ENCODE assay signal across 8 cellular contexts in genomic region chr3:58334013-58334321, GRCh38. TPM values are rescaled to one million over a fixed set of nuclear protein-coding genes. Genes with fewer than 3 reads are reported as not detected.
DNase-seq lines count a peak whose midpoint lies in the region; ATAC-seq and TF ChIP-seq lines count a peak whose summit lies in the region.

No MANE protein-coding gene starts in this region.

- H3K27ac Mint-ChIP-seq in natural killer cell, result peak overlapping the region; percentile 87 to 91

- no peaks in the 10 kb centered on the region for H3K27me3 ChIP-seq in BE2C
- H3K27me3 ChIP-seq in MG63, result no peaks in the 10 kb centered on the region
- H3K27me3 ChIP-seq in dorsolateral prefrontal cortex, result no peaks in the 10 kb centered on the region
- no peaks in the 10 kb centered on the region for H3K27me3 ChIP-seq in SJCRH30

- no peaks in the 10 kb centered on the region for H3K27me3 Mint-ChIP-seq in natural killer cell (ENCODE audit: low read depth in 2 of 2)

- peaks cover 33 to 45% of the 10 kb centered on the region in 2 donors for H3K4me1 Mint-ChIP-seq in natural killer cell

- H3K36me3 ChIP-seq in BE2C (no peaks in the 10 kb centered on the region), MG63 (no peaks in the 10 kb centered on the region; the same call in 1 of the 2 replicates), SJCRH30 (no peaks in the 10 kb centered on the region)

- peak overlapping the region; percentile 5 to 99 (median 93) for H3K27ac ChIP-seq in dorsolateral prefrontal cortex
- no peak overlapping the region for H3K27ac ChIP-seq in SJCRH30

- H3K36me3 Mint-ChIP-seq in natural killer cell, result no peaks in the 10 kb centered on the region

- H3K4me3 ChIP-seq in BE2C (ENCODE audit: low read depth, low read length) (peak overlapping the region; percentile 68), MG63 (peak overlapping the region; percentile 55), dorsolateral prefrontal cortex (peak overlapping the region; percentile 57 to 95 (median 82)), SJCRH30 (no peak overlapping the region; the same call in 1 of the 2 replicates)

- peak overlapping the region; percentile 99 for H3K4me3 Mint-ChIP-seq in natural killer cell

- H3K9me3 ChIP-seq in BE2C, result no peaks in the 10 kb centered on the region
- no peaks in the 10 kb centered on the region for H3K9me3 ChIP-seq in MG63
- no peaks in the 10 kb centered on the region for H3K9me3 ChIP-seq in SJCRH30 (replicated peaks)

- H3K4me1 ChIP-seq in BE2C, result no peaks in the 10 kb centered on the region
- no peaks in the 10 kb centered on the region for H3K4me1 ChIP-seq in SJCRH30

- intact Hi-C loops in dorsolateral prefrontal cortex (cut with DNase I) (loop anchor here (1.0 to 5.0 kb wide), 5 partner anchors 53 to 198 kb away; partner anchors contain the start of genes KCTD6 (in 1 of the 2) and PDHB (in 1 of the 2)), natural killer cell (cut with micrococcal nuclease) (no loop called here)

- TF ChIP-seq CTCF in BE2C (IDR thresholded peaks at IDR 0.05; ENCODE audit: low read depth, low read length), result no peak
- peak in 1 of 56 donors; percentile 13 for TF ChIP-seq CTCF in dorsolateral prefrontal cortex (IDR thresholded peaks at IDR 0.05 in 54 of 56, conservative IDR thresholded peaks at IDR 0.05 in 2 of 56; ENCODE audit: low read depth in 1 of 56, partially characterized antibody in 56 of 56)
- TF ChIP-seq CTCF in natural killer cell (IDR thresholded peaks at IDR 0.05), result no peak

- no peak for DNase-seq in BE2C
- no peak for DNase-seq in MG63
- no peak for DNase-seq in dorsolateral prefrontal cortex
- no peak for DNase-seq in natural killer cell
- DNase-seq in UCSD-AML1 (lab: John Stamatoyannopoulos, UW; ENCODE audit: unreplicated experiment), result no peak
- DNase-seq in SJCRH30, result no peak

- no peaks in the 10 kb centered on the region for H3K9me3 Mint-ChIP-seq in natural killer cell

- ATAC-seq in natural killer cell, result no peak
- ATAC-seq in GM18498 (IDR thresholded peaks at IDR 0.05; ENCODE audit: unreplicated experiment), result no peak
- ATAC-seq in HG02884 (IDR thresholded peaks at IDR 0.05; ENCODE audit: unreplicated experiment), result no peak

RNA-seq across cellular contexts. Expression of gene PXK, which starts 1.3 kb away (rescaled TPM):
- polyA plus RNA-seq in BE2C (2012; ENCODE audit: insufficient read depth, insufficient read length, low read depth), result 5.3 TPM
- 25.7 and 34.8 TPM in 2 replicates for total RNA-seq in MG63 (2014; rRNA removed; shearing (Covaris generic); ENCODE audit: low replicate concordance)
- total RNA-seq in dorsolateral prefrontal cortex (100 to 1,000 TPM in 86 of 120 experiments, 10 to 100 TPM in 34; 55.2 to 497 (median 130) TPM), natural killer cell (10 to 100 TPM; 42.1 to 53.8 (median 48.9) TPM)
- total RNA-seq in SJCRH30 (2014; rRNA removed; shearing (Covaris generic)), result 11.9 and 12.9 TPM in 2 replicates

RNA-seq across cellular contexts. Expression of gene HTD2, which starts 27.6 kb away (rescaled TPM):
- 4.7 TPM for polyA plus RNA-seq in BE2C (2012; ENCODE audit: insufficient read depth, insufficient read length, low read depth)
- 3.6 and 25.3 TPM in 2 replicates for total RNA-seq in MG63 (2014; rRNA removed; shearing (Covaris generic); ENCODE audit: low replicate concordance)
- total RNA-seq in dorsolateral prefrontal cortex (10 to 100 TPM in 85 of 120 experiments, 1 to 10 TPM in 35; 5.0 to 23.1 (median 11.3) TPM), natural killer cell (1 to 10 TPM; 3.3 to 5.5 (median 3.7) TPM)
- total RNA-seq in SJCRH30 (2014; rRNA removed; shearing (Covaris generic)), result 8.8 TPM in 2 replicates

RNA-seq across cellular contexts. Expression of gene RPP14, which starts 27.9 kb away (rescaled TPM):
- polyA plus RNA-seq in BE2C (2012; ENCODE audit: insufficient read depth, insufficient read length, low read depth), result 4.1 TPM
- 6.2 and 16.3 TPM in 2 replicates for total RNA-seq in MG63 (2014; rRNA removed; shearing (Covaris generic); ENCODE audit: low replicate concordance)
- total RNA-seq in dorsolateral prefrontal cortex, result 10 to 100 TPM; 10.7 to 30.0 (median 19.1) TPM
- total RNA-seq in natural killer cell, result 10 to 100 TPM; 13.1 to 18.8 (median 17.0) TPM
- 15.1 and 15.2 TPM in 2 replicates for total RNA-seq in SJCRH30 (2014; rRNA removed; shearing (Covaris generic))
